In genomic region chr13:36696410-36696809, GRCh38 we compare ENCODE assay signal across 30 cellular contexts. TPM values are rescaled to one million over a fixed set of nuclear protein-coding genes. Genes with fewer than 3 reads are reported as not detected.
"Had no signal": no experiment of that assay in that cellular context is flagged by ENCODE, and none has a peak within 500 bp of the region (broad histone marks: within the 10 kb centered on the region; RNA-seq: fewer than 3 reads in every experiment).

No MANE protein-coding gene starts in this region.

- H3K79me2 ChIP-seq: parathyroid adenoma had no signal

- H3K4me1 Mint-ChIP-seq: naive thymus-derived CD8-positive, alpha-beta T cell; nephron progenitor cell; stimulated activated memory B cell treated with anti-CD40 and anti-IgM and Interleukin-4, amounts not matched to agents 10 μg/mL and 1 μg/mL and 100 μg/mL, for 72 hours; stimulated activated naive CD8-positive, alpha-beta T cell treated with anti-CD3 and anti-CD28 coated beads, Interleukin-15, amount 100 ng/mL, for 72 hours had no signal

- H3K4me3 Mint-ChIP-seq: naive thymus-derived CD8-positive, alpha-beta T cell; nephron progenitor cell; stimulated activated memory B cell treated with anti-CD40 and anti-IgM and Interleukin-4, amounts not matched to agents 10 μg/mL and 1 μg/mL and 100 μg/mL, for 72 hours; stimulated activated naive CD8-positive, alpha-beta T cell treated with anti-CD3 and anti-CD28 coated beads, Interleukin-15, amount 100 ng/mL, for 72 hours; type B pancreatic cell had no signal

- H3K4me2 ChIP-seq: smooth muscle cell had no signal

- H3K36me3 ChIP-seq: heart right ventricle, left ventricle myocardium inferior, right atrium auricular region, right lobe of liver, tibial nerve, uterus had no signal

- H3K4me1 ChIP-seq: heart right ventricle, left ventricle myocardium inferior, parathyroid adenoma, psoas muscle, right atrium auricular region, right lobe of liver, tibial nerve had no signal

- H3K9me3 ChIP-seq: heart right ventricle, left ventricle myocardium inferior, psoas muscle, right atrium auricular region, right lobe of liver, tibial nerve, uterus had no signal

- H3K36me3 Mint-ChIP-seq: naive thymus-derived CD8-positive, alpha-beta T cell; stimulated activated memory B cell treated with anti-CD40 and anti-IgM and Interleukin-4, amounts not matched to agents 10 μg/mL and 1 μg/mL and 100 μg/mL, for 72 hours; type B pancreatic cell had no signal

- ATAC-seq: heart right ventricle; left colon; naive thymus-derived CD8-positive, alpha-beta T cell; psoas muscle; right lobe of liver; stimulated activated memory B cell treated with anti-CD40 and anti-IgM and Interleukin-4, amounts not matched to agents 10 μg/mL and 1 μg/mL and 100 μg/mL, for 72 hours; stimulated activated naive CD8-positive, alpha-beta T cell treated with anti-CD3 and anti-CD28 coated beads, Interleukin-15, amount 100 ng/mL, for 72 hours had no signal

- DNase-seq: heart right ventricle; hippocampal formation; kidney glomerular epithelial cell; left colon; left ventricle myocardium inferior; mesendoderm; naive thymus-derived CD8-positive, alpha-beta T cell; nephron progenitor cell; nucleus accumbens; psoas muscle; right lobe of liver; stimulated activated CD4-positive, alpha-beta T cell treated with anti-CD3 and anti-CD28 coated beads, Interleukin-1b, Interleukin-23, amount 100 ng/mL, for 48 hours; stimulated activated CD4-positive, alpha-beta T cell treated with anti-CD3 and anti-CD28 coated beads, Interleukin-2, amount 100 ng/mL, for 48 hours; stimulated activated CD4-positive, alpha-beta T cell treated with anti-CD3 and anti-CD28 coated beads, Interleukin-4, amount 100 ng/mL, for 4 hours; stimulated activated CD8-positive, alpha-beta memory T cell treated with anti-CD3 and anti-CD28 coated beads, Interleukin-4, amount 100 ng/mL, for 48 hours; stimulated activated naive CD4-positive, alpha-beta T cell treated with Interleukin-2 at 50 U/mL for 16 hours; stimulated activated naive CD8-positive, alpha-beta T cell treated with anti-CD3 and anti-CD28 coated beads, Interleukin-15, amount 100 ng/mL, for 72 hours; substantia nigra; uterus had no signal

- H3K9ac ChIP-seq: parathyroid adenoma had no signal

- H2AFZ ChIP-seq: parathyroid adenoma had no signal

- H3K9me3 Mint-ChIP-seq: nephron progenitor cell had no signal

- H3K27ac Mint-ChIP-seq: naive thymus-derived CD8-positive, alpha-beta T cell; nephron progenitor cell; stimulated activated memory B cell treated with anti-CD40 and anti-IgM and Interleukin-4, amounts not matched to agents 10 μg/mL and 1 μg/mL and 100 μg/mL, for 72 hours; stimulated activated naive CD8-positive, alpha-beta T cell treated with anti-CD3 and anti-CD28 coated beads, Interleukin-15, amount 100 ng/mL, for 72 hours; type B pancreatic cell had no signal

- H3K27ac ChIP-seq: heart right ventricle, left ventricle myocardium inferior, parathyroid adenoma, psoas muscle, right atrium auricular region, right lobe of liver, tibial nerve, uterus had no signal

- H3K4me3 ChIP-seq: heart right ventricle, left ventricle myocardium inferior, lung, psoas muscle, right atrium auricular region, right lobe of liver, smooth muscle cell, tibial nerve, uterus had no signal

- H3K27me3 ChIP-seq: right atrium auricular region, right lobe of liver, tibial nerve, uterus had no signal

RNA-seq across cellular contexts. Expression of gene SERTM1, which starts 22.6 kb away (rescaled TPM):
- total RNA-seq: left colon; lower leg skin; mucosa of gallbladder; naive thymus-derived CD8-positive, alpha-beta T cell; osteocyte; right lobe of liver; smooth muscle cell had no signal
- polyA plus RNA-seq: keratinocyte; naive thymus-derived CD8-positive, alpha-beta T cell; smooth muscle cell had no signal
